14 cellular contexts compared by ENCODE assay signal in genomic region chr19:51472607-51473006, GRCh38. TPM values are rescaled to one million over a fixed set of nuclear protein-coding genes. Genes with fewer than 3 reads are reported as not detected.
"Had no signal": no experiment of that assay in that cellular context is flagged by ENCODE, and none has a peak within 500 bp of the region (broad histone marks: within the 10 kb centered on the region; RNA-seq: fewer than 3 reads in every experiment).

No MANE protein-coding gene starts in this region.

- H3K9me3 ChIP-seq: ascending aorta, body of pancreas had no signal

- H3K9me3 Mint-ChIP-seq: activated CD4-positive, alpha-beta T cell treated with anti-CD3 and anti-CD28 coated beads, Interleukin-2, amount 10 ng/mL, durations not matched to agents 7 days and 5 days; activated naive CD4-positive, alpha-beta T cell treated with anti-CD3 and anti-CD28 coated beads, Interleukin-2, amount 10 ng/mL, durations not matched to agents 7 days and 5 days had no signal

- H3K4me1 Mint-ChIP-seq: WTC11 had no signal

- DNase-seq: NCI-H1436 treated with DMSO at 0.1 percent for 48 hours, SIG-M5 had no signal

- H3K36me3 ChIP-seq: ascending aorta had no signal

- H3K4me3 Mint-ChIP-seq: activated CD4-positive, alpha-beta memory T cell treated with anti-CD3 and anti-CD28 coated beads for 36 hours; activated CD4-positive, alpha-beta T cell treated with anti-CD3 and anti-CD28 coated beads, Interleukin-2, amount 10 ng/mL, durations not matched to agents 7 days and 5 days; activated naive CD4-positive, alpha-beta T cell treated with anti-CD3 and anti-CD28 coated beads, Interleukin-2, amount 10 ng/mL, durations not matched to agents 7 days and 5 days; T-helper 17 cell; WTC11 had no signal

- H3K36me3 Mint-ChIP-seq: activated CD4-positive, alpha-beta memory T cell treated with anti-CD3 and anti-CD28 coated beads for 36 hours; activated naive CD4-positive, alpha-beta T cell treated with anti-CD3 and anti-CD28 coated beads, Interleukin-2, amount 10 ng/mL, durations not matched to agents 7 days and 5 days; WTC11 had no signal

- H3K27me3 ChIP-seq: ascending aorta, body of pancreas had no signal

- H3K4me3 ChIP-seq: ascending aorta, body of pancreas, coronary artery had no signal

- H3K4me1 ChIP-seq: ascending aorta, body of pancreas had no signal

- H3K27ac ChIP-seq: ascending aorta, body of pancreas, coronary artery had no signal

- H3K27ac Mint-ChIP-seq: activated CD4-positive, alpha-beta memory T cell treated with anti-CD3 and anti-CD28 coated beads for 36 hours; activated CD4-positive, alpha-beta T cell treated with anti-CD3 and anti-CD28 coated beads, Interleukin-2, amount 10 ng/mL, durations not matched to agents 7 days and 5 days; activated naive CD4-positive, alpha-beta T cell treated with anti-CD3 and anti-CD28 coated beads, Interleukin-2, amount 10 ng/mL, durations not matched to agents 7 days and 5 days; T-helper 17 cell; WTC11 had no signal

RNA-seq across cellular contexts. Expression of gene CEACAM18, which starts 5.7 kb away (rescaled TPM):
- total RNA-seq: activated CD4-positive, alpha-beta memory T cell treated with anti-CD3 and anti-CD28 coated beads for 36 hours; activated CD4-positive, alpha-beta T cell treated with anti-CD3 and anti-CD28 coated beads, Interleukin-2, amount 10 ng/mL, durations not matched to agents 7 days and 5 days; ascending aorta; body of pancreas; bronchial epithelial cell; chondrocyte; OCI-LY7; RPMI7951; T-helper 17 cell; WTC11 had no signal

RNA-seq across cellular contexts. Expression of gene SIGLEC8, which starts 14.4 kb away (rescaled TPM):
- total RNA-seq: activated CD4-positive, alpha-beta memory T cell treated with anti-CD3 and anti-CD28 coated beads for 36 hours; activated CD4-positive, alpha-beta T cell treated with anti-CD3 and anti-CD28 coated beads, Interleukin-2, amount 10 ng/mL, durations not matched to agents 7 days and 5 days; ascending aorta; bronchial epithelial cell; chondrocyte; OCI-LY7; RPMI7951; T-helper 17 cell; WTC11 had no signal

RNA-seq across cellular contexts. Expression of gene SIGLEC12, which starts 29.0 kb away (rescaled TPM):
- total RNA-seq: ascending aorta, body of pancreas, bronchial epithelial cell, chondrocyte, OCI-LY7, RPMI7951, T-helper 17 cell, WTC11 had no signal

RNA-seq across cellular contexts. Expression of gene SIGLEC10, which starts 55.2 kb away (rescaled TPM):
- total RNA-seq: bronchial epithelial cell, chondrocyte, RPMI7951, WTC11 had no signal

RNA-seq across cellular contexts. Expression of gene SIGLEC6, which starts 58.9 kb away (rescaled TPM):
- total RNA-seq: activated CD4-positive, alpha-beta memory T cell treated with anti-CD3 and anti-CD28 coated beads for 36 hours; bronchial epithelial cell; chondrocyte; OCI-LY7; RPMI7951 had no signal
